ENCODE assay signal across 26 cellular contexts in the genomic region with DNA sequence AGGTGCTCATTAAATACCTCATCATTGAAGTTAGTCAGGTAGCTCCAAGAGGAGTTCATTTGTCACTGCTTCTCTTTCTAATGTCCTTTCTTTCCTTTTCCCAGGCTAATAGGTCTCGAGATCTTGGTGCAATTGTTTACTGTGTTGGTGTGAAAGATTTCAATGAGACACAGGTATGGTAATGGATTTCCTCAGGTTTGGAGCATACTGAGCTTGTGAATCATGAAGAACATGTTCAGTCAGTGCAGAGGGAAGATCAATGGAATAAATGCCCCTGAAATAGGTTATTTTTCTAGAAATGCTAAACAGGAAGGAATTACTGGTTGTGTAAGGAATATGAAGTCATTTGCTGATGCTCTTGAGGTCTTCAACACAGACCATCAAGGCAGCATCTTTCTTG.
"Had no signal": no experiment of that assay in that cellular context is flagged by ENCODE, and none has a peak within 500 bp of the region (broad histone marks: within the 10 kb centered on the region; RNA-seq: fewer than 3 reads in every experiment).

No MANE protein-coding gene starts in this region.

- H3K27me3 ChIP-seq: gastrocnemius medialis, heart right ventricle, left lung, right atrium auricular region, testis, vagina had no signal

- H3K4me1 ChIP-seq: gastrocnemius medialis, left lung, prostate gland, right atrium auricular region, testis, vagina had no signal

- H3K4me1 Mint-ChIP-seq: endodermal cell; naive thymus-derived CD8-positive, alpha-beta T cell; nephron progenitor cell; stimulated activated memory B cell treated with anti-CD40 and anti-IgM and Interleukin-4, amounts not matched to agents 10 μg/mL and 1 μg/mL and 100 μg/mL, for 72 hours had no signal

- H3K27me3 Mint-ChIP-seq: dendritic cell treated with granulocyte-macrophage colony-stimulating factor and Interleukin-4, amounts not matched to agents 40 ng/mL and 50 ng/mL, for 4 days had no signal

- H3K27ac ChIP-seq: gastrocnemius medialis, heart right ventricle, left lung, prostate gland, right atrium auricular region, testis, vagina had no signal

- H3K4me3 ChIP-seq: gastrocnemius medialis, heart right ventricle, left lung, prostate gland, right atrium auricular region, testis, vagina had no signal

- H3K9me3 ChIP-seq: gastrocnemius medialis, heart right ventricle, left lung, prostate gland, right atrium auricular region, testis, vagina had no signal

- H3K36me3 Mint-ChIP-seq: naive thymus-derived CD8-positive, alpha-beta T cell; stimulated activated memory B cell treated with anti-CD40 and anti-IgM and Interleukin-4, amounts not matched to agents 10 μg/mL and 1 μg/mL and 100 μg/mL, for 72 hours had no signal

- DNase-seq: cerebellar nuclear complex; effector CD8-positive, alpha-beta T cell; endodermal cell; gastrocnemius medialis; glutamatergic neuron; heart right ventricle; hippocampal formation; left cardiac atrium; left lung; mesendoderm; naive thymus-derived CD8-positive, alpha-beta T cell; nephron progenitor cell; nucleus accumbens; stimulated activated CD4-positive, alpha-beta T cell treated with anti-CD3 and anti-CD28 coated beads, Interleukin-4, amount 100 ng/mL, for 4 hours; stimulated activated naive CD8-positive, alpha-beta T cell treated with anti-CD3 and anti-CD28 coated beads, Interleukin-15, Interleukin-2, amounts not matched to agents 100 U/mL and 50 U/mL, for 24 hours; substantia nigra; testis; trophoblast cell had no signal

- H3K4me3 Mint-ChIP-seq: dendritic cell treated with granulocyte-macrophage colony-stimulating factor and Interleukin-4, amounts not matched to agents 40 ng/mL and 50 ng/mL, for 4 days; endodermal cell; naive thymus-derived CD8-positive, alpha-beta T cell; nephron progenitor cell; stimulated activated memory B cell treated with anti-CD40 and anti-IgM and Interleukin-4, amounts not matched to agents 10 μg/mL and 1 μg/mL and 100 μg/mL, for 72 hours had no signal

- H3K9me3 Mint-ChIP-seq: dendritic cell treated with granulocyte-macrophage colony-stimulating factor and Interleukin-4, amounts not matched to agents 40 ng/mL and 50 ng/mL, for 4 days; endodermal cell; naive thymus-derived CD8-positive, alpha-beta T cell; nephron progenitor cell; stimulated activated memory B cell treated with anti-CD40 and anti-IgM and Interleukin-4, amounts not matched to agents 10 μg/mL and 1 μg/mL and 100 μg/mL, for 72 hours had no signal

- H3K36me3 ChIP-seq: gastrocnemius medialis, prostate gland, right atrium auricular region had no signal

- H3K27ac Mint-ChIP-seq: dendritic cell treated with granulocyte-macrophage colony-stimulating factor and Interleukin-4, amounts not matched to agents 40 ng/mL and 50 ng/mL, for 4 days; endodermal cell; naive thymus-derived CD8-positive, alpha-beta T cell; nephron progenitor cell; stimulated activated memory B cell treated with anti-CD40 and anti-IgM and Interleukin-4, amounts not matched to agents 10 μg/mL and 1 μg/mL and 100 μg/mL, for 72 hours had no signal

- FAIRE-seq: colon, islet of Langerhans had no signal

- ATAC-seq: gastrocnemius medialis; heart right ventricle; left cardiac atrium; left lung; naive thymus-derived CD8-positive, alpha-beta T cell; sciatic nerve; stimulated activated memory B cell treated with anti-CD40 and anti-IgM and Interleukin-4, amounts not matched to agents 10 μg/mL and 1 μg/mL and 100 μg/mL, for 72 hours; stimulated activated naive CD8-positive, alpha-beta T cell treated with anti-CD3 and anti-CD28 coated beads, Interleukin-15, Interleukin-2, amounts not matched to agents 100 U/mL and 50 U/mL, for 24 hours had no signal
